In the genomic region with DNA sequence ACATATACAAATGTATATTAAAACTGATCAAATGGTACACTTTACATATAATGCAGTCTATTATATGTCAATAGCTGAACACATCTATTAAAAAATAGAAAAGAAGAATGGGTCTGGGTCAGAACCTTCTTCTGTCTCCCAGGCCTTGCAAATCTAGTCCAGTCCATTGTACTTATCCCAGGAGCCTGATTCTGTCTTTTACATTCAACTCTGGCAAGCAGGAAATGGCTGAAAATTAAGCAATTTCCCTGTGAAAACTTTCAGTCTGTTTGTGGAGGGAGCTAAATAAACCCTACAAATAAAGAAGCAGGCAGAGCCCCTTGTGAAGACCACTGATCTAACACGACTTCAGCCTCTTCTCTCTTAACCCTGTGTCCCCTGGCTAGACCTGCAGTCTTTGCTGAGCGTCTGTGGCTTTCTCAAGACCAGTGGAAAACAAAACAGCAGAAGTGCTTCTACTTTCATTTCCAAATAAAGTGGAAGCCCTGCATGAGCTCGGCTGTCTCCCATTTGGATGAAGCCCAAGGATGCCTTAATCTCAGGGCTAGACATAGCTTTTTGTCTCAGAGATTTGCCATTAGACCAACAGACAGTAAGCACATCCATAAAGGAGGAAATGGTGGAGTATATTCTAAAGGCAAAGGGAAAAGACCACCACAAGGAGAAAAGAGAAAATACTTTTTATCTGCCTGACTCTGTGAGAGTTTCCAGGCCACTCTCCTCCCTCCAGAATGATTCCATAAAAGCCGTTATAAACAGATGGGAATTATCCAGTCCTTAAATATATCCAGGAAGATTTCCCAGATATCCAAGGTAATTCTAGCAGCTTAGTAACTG, we compare ENCODE assay signal across 12 cellular contexts. TPM values are rescaled to one million over a fixed set of nuclear protein-coding genes. Genes with fewer than 3 reads are reported as not detected.
A peak's percentile ranks its signal among the peaks of the same experiment; 100 is the strongest.
DNase-seq lines count a peak whose midpoint lies in the region; ATAC-seq and TF ChIP-seq lines count a peak whose summit lies in the region.
"Had no signal": no experiment of that assay in that cellular context is flagged by ENCODE, and none has a peak within 500 bp of the region (broad histone marks: within the 10 kb centered on the region; RNA-seq: fewer than 3 reads in every experiment).

No MANE protein-coding gene starts in this region.

- peak overlapping the region; percentile 78 for H3K4me3 Mint-ChIP-seq in natural killer cell treated with Interleukin-12 subunit alpha and Interleukin-12 subunit beta and Interleukin-15 and Interleukin-18, amount 100 ng/mL, for 72 hours
- no peak overlapping the region for H3K4me3 Mint-ChIP-seq in osteocyte (ENCODE audit: unreplicated experiment)
- H3K4me3 Mint-ChIP-seq: activated naive CD4-positive, alpha-beta T cell treated with anti-CD3 and anti-CD28 coated beads, Interleukin-2, amount 50 U/mL, for 24 hours; nephron progenitor cell had no signal

- CTCF ChIA-PET in IMR-90 (lab: Yijun Ruan, JAX): interaction anchor here (0.5 kb wide), 1 partner anchor 18 kb away, joined by 3 read pairs; no protein-coding TSS in a partner anchor

- no peak for TF ChIP-seq EP300 in esophagus muscularis mucosa (IDR thresholded peaks at IDR 0.05)

- H2AK5ac ChIP-seq in IMR-90 (ENCODE audit: low read depth, low read length): no peak overlapping the region

- H3K56ac ChIP-seq in IMR-90 (ENCODE audit: extremely low read depth, insufficient read depth, low read length): no peak overlapping the region

- no peaks in the 10 kb centered on the region for H4K20me1 ChIP-seq in IMR-90 (ENCODE audit: insufficient read depth, low read length)

- intact Hi-C loops in IMR-90 (cut with micrococcal nuclease): no loop called here
- intact Hi-C loops in esophagus muscularis mucosa (cut with DNase I): no loop called here

- no CpG with 5 or more reads among the region's 4 CpGs for WGBS in IMR-90 (ENCODE audit: extremely low coverage in 2 of 2, insufficient read length in 1 of 2), 2 experiments
- 20% methylated on average over 4 of the region's 4 CpGs for WGBS in esophagus muscularis mucosa

- H3K4me1 ChIP-seq in IMR-90 (ENCODE audit: control insufficient read depth, insufficient read depth, low read length) (no peaks in the 10 kb centered on the region), esophagus muscularis mucosa (peaks cover 0 to 13% (median 10%) of the 10 kb centered on the region in 4 donors)

- in situ Hi-C loops in IMR-90 (cut with MboI; ENCODE audit: low sequenced_read_pairs): no loop called here

- peaks cover 3% of the 10 kb centered on the region for H3K9me3 Mint-ChIP-seq in natural killer cell treated with Interleukin-12 subunit alpha and Interleukin-12 subunit beta and Interleukin-15 and Interleukin-18, amount 100 ng/mL, for 72 hours
- H3K9me3 Mint-ChIP-seq in osteocyte (ENCODE audit: unreplicated experiment): peaks cover 12% of the 10 kb centered on the region

- H3K14ac ChIP-seq in IMR-90 (replicated peaks; ENCODE audit: low read depth, low read length): 0 out of 2 replicates have a peak overlapping the region, but pooled peaks have one; percentile 39

- H4K91ac ChIP-seq in IMR-90 (ENCODE audit: insufficient read depth, low read depth, low read length): no peak overlapping the region

- peak overlapping the region; percentile 96 for H3K4me2 ChIP-seq in IMR-90 (ENCODE audit: low read depth, low read length)

- no peak overlapping the region; the same call in 1 of the 2 replicates for H2BK120ac ChIP-seq in IMR-90 (ENCODE audit: low read depth, low read length)

- H3K27ac Mint-ChIP-seq in natural killer cell treated with Interleukin-12 subunit alpha and Interleukin-12 subunit beta and Interleukin-15 and Interleukin-18, amount 100 ng/mL, for 72 hours: peak overlapping the region; percentile 86 to 99
- H3K27ac Mint-ChIP-seq in osteocyte (ENCODE audit: unreplicated experiment): no peak overlapping the region
- H3K27ac Mint-ChIP-seq: activated naive CD4-positive, alpha-beta T cell treated with anti-CD3 and anti-CD28 coated beads, Interleukin-2, amount 50 U/mL, for 24 hours; nephron progenitor cell had no signal

- H3K23ac ChIP-seq in IMR-90 (ENCODE audit: low read depth, low read length): no peak overlapping the region

- no TSS peak for BruUV-seq in IMR-90 (replicated peaks; lab: Mats Ljungman, UMichigan)

- peak overlapping the region; percentile 99 for H4K5ac ChIP-seq in IMR-90 (ENCODE audit: low read depth, low read length)

- H2BK20ac ChIP-seq in IMR-90 (ENCODE audit: low read depth, low read length): no peak overlapping the region

- POLR2A ChIA-PET in IMR-90 (lab: Charles Lee; ENCODE audit: unreplicated experiment): no interaction called here

- DNase-seq in AG08396 (ENCODE audit: low spot score) (peak; percentile 45), IMR-90 (peak; percentile 10), esophagus muscularis mucosa (ENCODE audit: extremely low spot score) (no peak), osteocyte (ENCODE audit: extremely low spot score, unreplicated experiment) (no peak), GM19240 (ENCODE audit: insufficient read length, low spot score) (no peak), NCI-H2196 treated with DMSO at 0.1 percent for 48 hours (lab: John Stamatoyannopoulos, UW; ENCODE audit: unreplicated experiment) (no peak)
- no peak for DNase-seq in natural killer cell treated with Interleukin-12 subunit alpha and Interleukin-12 subunit beta and Interleukin-15 and Interleukin-18, amount 100 ng/mL, for 72 hours (ENCODE audit: low spot score)
- no peak for DNase-seq in stimulated activated CD4-positive, alpha-beta T cell treated with anti-CD3 and anti-CD28 coated beads, Interleukin-12 subunit alpha, Interleukin-12 subunit beta, amount 100 ng/mL, for 4 hours
- DNase-seq: Calu3, nephron progenitor cell had no signal

- peak overlapping the region; percentile 73 for H2AFZ ChIP-seq in IMR-90 (replicated peaks; ENCODE audit: low read length, poor library complexity)

- no peak overlapping the region for H3K4ac ChIP-seq in IMR-90 (ENCODE audit: low read depth, low read length)

- no peak overlapping the region for H2BK15ac ChIP-seq in IMR-90 (ENCODE audit: low read depth, low read length)

- H3K18ac ChIP-seq in IMR-90 (ENCODE audit: low read depth, low read length): peak overlapping the region; percentile 100

- H3K4me3 ChIP-seq in IMR-90 (ENCODE audit: insufficient read depth, low read depth, low read length) (0 out of 2 replicates have a peak overlapping the region, but pooled peaks have one; percentile 10), esophagus muscularis mucosa (peak overlapping the region; percentile 0 to 19 (median 5))

- H3K9me3 ChIP-seq in IMR-90 (ENCODE audit: control insufficient read depth, insufficient read depth, low read length) (no peaks in the 10 kb centered on the region), esophagus muscularis mucosa (no peaks in the 10 kb centered on the region)

- H3K9me1 ChIP-seq in IMR-90 (ENCODE audit: insufficient read depth, low read length): no peaks in the 10 kb centered on the region

- dilution Hi-C loops in IMR-90 (cut with HindIII; ENCODE audit: low sequenced_read_pairs, unreplicated experiment): no loop called here

- H2AK9ac ChIP-seq in IMR-90 (replicated peaks; ENCODE audit: low read depth, low read length, poor library complexity): no peak overlapping the region

- peaks cover 20% of the 10 kb centered on the region for H3K36me3 Mint-ChIP-seq in natural killer cell treated with Interleukin-12 subunit alpha and Interleukin-12 subunit beta and Interleukin-15 and Interleukin-18, amount 100 ng/mL, for 72 hours
- no peaks in the 10 kb centered on the region for H3K36me3 Mint-ChIP-seq in osteocyte (ENCODE audit: unreplicated experiment)

- TF ChIP-seq POLR2A in IMR-90 (IDR thresholded peaks at IDR 0.05; ENCODE audit: low read depth, low read length): no peak
- no peak for TF ChIP-seq POLR2A in esophagus muscularis mucosa (IDR thresholded peaks at IDR 0.05; ENCODE audit: low read depth)

- H3K36me3 ChIP-seq in IMR-90 (ENCODE audit: control insufficient read depth, insufficient read depth, low read length) (no peaks in the 10 kb centered on the region), esophagus muscularis mucosa (no peaks in the 10 kb centered on the region)

- H3K79me1 ChIP-seq in IMR-90 (ENCODE audit: low read depth in 1 of 2, low read length in 2 of 2): no peaks in the 10 kb centered on the region

- no peak for TF ChIP-seq RAD21 in IMR-90 (IDR thresholded peaks at IDR 0.05; ENCODE audit: low read length)

- H4K8ac ChIP-seq in IMR-90 (ENCODE audit: low read depth in 2 of 2, low read length in 2 of 2): peak overlapping the region in 1 of 2 experiments; percentile 46; a peak in 1 of 4 replicates

- no peaks in the 10 kb centered on the region for H3K27me3 Mint-ChIP-seq in natural killer cell treated with Interleukin-12 subunit alpha and Interleukin-12 subunit beta and Interleukin-15 and Interleukin-18, amount 100 ng/mL, for 72 hours
- H3K27me3 Mint-ChIP-seq in osteocyte (ENCODE audit: unreplicated experiment): peaks cover 7% of the 10 kb centered on the region
- H3K27me3 Mint-ChIP-seq: activated naive CD4-positive, alpha-beta T cell treated with anti-CD3 and anti-CD28 coated beads, Interleukin-2, amount 50 U/mL, for 24 hours had no signal

- H3K4me1 Mint-ChIP-seq in natural killer cell treated with Interleukin-12 subunit alpha and Interleukin-12 subunit beta and Interleukin-15 and Interleukin-18, amount 100 ng/mL, for 72 hours (ENCODE audit: low read depth in 2 of 2): peaks cover 46 to 59% of the 10 kb centered on the region in 2 donors
- no peaks in the 10 kb centered on the region for H3K4me1 Mint-ChIP-seq in osteocyte (ENCODE audit: unreplicated experiment)

- TF ChIP-seq CTCF in IMR-90 (conservative IDR thresholded peaks at IDR 0.05; ENCODE audit: low read depth, low read length) (no peak), esophagus muscularis mucosa (IDR thresholded peaks at IDR 0.05) (no peak), osteocyte (IDR thresholded peaks at IDR 0.05) (no peak)

- no peak overlapping the region for H2BK5ac ChIP-seq in IMR-90 (ENCODE audit: low read depth, low read length, poor library complexity, severe bottlenecking)

- H3K27me3 ChIP-seq in IMR-90 (ENCODE audit: control insufficient read depth, insufficient read depth, low read length): peaks cover 10% of the 10 kb centered on the region
- no peaks in the 10 kb centered on the region for H3K27me3 ChIP-seq in esophagus muscularis mucosa

- no peak overlapping the region for H3K27ac ChIP-seq in IMR-90 (ENCODE audit: insufficient read depth, low read length)
- peak overlapping the region; percentile 18 to 65 (median 61) for H3K27ac ChIP-seq in esophagus muscularis mucosa (replicated peaks in 1 of 4)

- ATAC-seq in IMR-90 (ENCODE audit: low read depth): peak; percentile 40
- ATAC-seq in natural killer cell treated with Interleukin-12 subunit alpha and Interleukin-12 subunit beta and Interleukin-15 and Interleukin-18, amount 100 ng/mL, for 72 hours: peak; percentile 48 to 69
- ATAC-seq: HCT116 had no signal

- peak overlapping the region; percentile 60 for H3K9ac ChIP-seq in IMR-90 (ENCODE audit: low read depth, low read length)

RNA-seq across cellular contexts. Expression of gene CRACR2A, which starts 48.2 kb away (rescaled TPM):
- total RNA-seq in IMR-90 (2012; rRNA removed) (0.54 and 0.83 TPM in 2 replicates), esophagus muscularis mucosa (1 to 10 TPM; 1.1 to 3.3 (median 2.8) TPM), osteocyte (0.08 and 0.13 TPM in 2 replicates)
- 0.55 and 0.60 TPM in 2 replicates for polyA plus RNA-seq in IMR-90 (2012; rRNA removed)
- polyA plus RNA-seq in IMR-90 (2012; cell fraction: cytosol; rRNA removed): 0.23 and 0.24 TPM in 2 replicates
- 0.13 and 0.52 TPM in 2 replicates for polyA plus RNA-seq in IMR-90 (2012; cell fraction: nucleus; rRNA removed; ENCODE audit: low replicate concordance)
- total RNA-seq in natural killer cell treated with Interleukin-12 subunit alpha and Interleukin-12 subunit beta and Interleukin-15 and Interleukin-18, amount 100 ng/mL, for 72 hours: 100 to 1,000 TPM; 134 to 139 TPM

Comparison
In these comparisons a context has a peak if more than half of its experiments do, and no peak if none do; other contexts are left out.
1. DNase-seq: peak in AG08396 (single experiment) and IMR-90 (single experiment); none in esophagus muscularis mucosa (single experiment), natural killer cell treated with Interleukin-12 subunit alpha and Interleukin-12 subunit beta and Interleukin-15 and Interleukin-18, amount 100 ng/mL, for 72 hours (single experiment), osteocyte (single experiment), GM19240 (single experiment), NCI-H2196 treated with DMSO at 0.1 percent for 48 hours (single experiment) and stimulated activated CD4-positive, alpha-beta T cell treated with anti-CD3 and anti-CD28 coated beads, Interleukin-12 subunit alpha, Interleukin-12 subunit beta, amount 100 ng/mL, for 4 hours (single experiment).
2. RNA of gene CRACR2A, which starts 48.2 kb away (total RNA-seq): 134 to 139 TPM in natural killer cell treated with Interleukin-12 subunit alpha and Interleukin-12 subunit beta and Interleukin-15 and Interleukin-18, amount 100 ng/mL, for 72 hours; 1.1 to 3.3 TPM in esophagus muscularis mucosa, 0.54 to 0.83 TPM in IMR-90 and 0.08 to 0.13 TPM in osteocyte; every median in the first group is over 10 times any median in the second.